In genomic region chr6:54647301-54647664, GRCh38 we compare ENCODE assay signal across 21 cellular contexts.
A peak's percentile ranks its signal among the peaks of the same experiment; 100 is the strongest.
DNase-seq lines count a peak whose midpoint lies in the region; ATAC-seq and TF ChIP-seq lines count a peak whose summit lies in the region.
"Had no signal": no experiment of that assay in that cellular context is flagged by ENCODE, and none has a peak within 500 bp of the region (broad histone marks: within the 10 kb centered on the region; RNA-seq: fewer than 3 reads in every experiment).

No MANE protein-coding gene starts in this region.

- H3K36me3 Mint-ChIP-seq in MCF 10A (ENCODE audit: insufficient read depth, unreplicated experiment), result no peaks in the 10 kb centered on the region
- H3K36me3 Mint-ChIP-seq in natural killer cell treated with Interleukin-12 subunit alpha and Interleukin-12 subunit beta and Interleukin-15 and Interleukin-18, amount 100 ng/mL, for 72 hours, result no peaks in the 10 kb centered on the region
- H3K36me3 Mint-ChIP-seq: CD8-positive, alpha-beta memory T cell had no signal

- H4K20me1 ChIP-seq in mammary epithelial cell (ENCODE audit: insufficient read depth, low read length) (no peaks in the 10 kb centered on the region), osteoblast (ENCODE audit: insufficient read depth, low read length) (no peaks in the 10 kb centered on the region)

- dilution Hi-C loops in mammary epithelial cell (cut with HindIII; ENCODE audit: low sequenced_read_pairs), result no loop called here

- 94% methylated on average over 5 of the region's 5 CpGs for WGBS in mammary epithelial cell (ENCODE audit: low coverage, missing lambda C conversion rate)

- no peaks in the 10 kb centered on the region for H3K36me3 ChIP-seq in mammary epithelial cell (ENCODE audit: insufficient read depth, low read length)
- no peaks in the 10 kb centered on the region for H3K36me3 ChIP-seq in osteoblast (ENCODE audit: insufficient read depth, low read length)

- peak overlapping the region; percentile 32 for H3K27ac Mint-ChIP-seq in MCF 10A (ENCODE audit: low read depth, unreplicated experiment)
- no peak overlapping the region for H3K27ac Mint-ChIP-seq in natural killer cell treated with Interleukin-12 subunit alpha and Interleukin-12 subunit beta and Interleukin-15 and Interleukin-18, amount 100 ng/mL, for 72 hours
- H3K27ac Mint-ChIP-seq: CD8-positive, alpha-beta memory T cell; GM23338 had no signal

- H3K9me3 ChIP-seq in mammary epithelial cell (replicated peaks; ENCODE audit: insufficient read depth, low read length), result no peaks in the 10 kb centered on the region
- H3K9me3 ChIP-seq in osteoblast (ENCODE audit: low read depth, low read length), result no peaks in the 10 kb centered on the region

- CTCF ChIA-PET in MCF 10A (lab: Yijun Ruan, JAX) (interaction anchor here (0.6 kb wide), 1 partner anchor 76 kb away, joined by 3 read pairs; no protein-coding TSS in a partner anchor), mammary epithelial cell (lab: Charles Lee; ENCODE audit: low non-redundant PET) (no interaction called here)

- no peak overlapping the region for H3K4me3 ChIP-seq in mammary epithelial cell (replicated peaks in 1 of 3; ENCODE audit: insufficient read depth in 1 of 3, low read depth in 2 of 3, low read length in 3 of 3)
- no peak overlapping the region for H3K4me3 ChIP-seq in osteoblast (ENCODE audit: insufficient read depth, low read length)
- H3K4me3 ChIP-seq: GM23338 had no signal

- H3K79me2 ChIP-seq in mammary epithelial cell (ENCODE audit: insufficient read depth, low read length), result no peaks in the 10 kb centered on the region
- H3K79me2 ChIP-seq in osteoblast (ENCODE audit: insufficient read depth, low read length), result no peaks in the 10 kb centered on the region

- H3K9ac ChIP-seq in mammary epithelial cell (ENCODE audit: insufficient read depth, low read length), result no peak overlapping the region
- H3K9ac ChIP-seq: KMS-11 had no signal

- no peak overlapping the region for H3K4me3 Mint-ChIP-seq in MCF 10A (ENCODE audit: unreplicated experiment)
- H3K4me3 Mint-ChIP-seq in natural killer cell treated with Interleukin-12 subunit alpha and Interleukin-12 subunit beta and Interleukin-15 and Interleukin-18, amount 100 ng/mL, for 72 hours, result no peak overlapping the region
- H3K4me3 Mint-ChIP-seq: CD8-positive, alpha-beta memory T cell; GM23338 had no signal

- no peak overlapping the region for H2AFZ ChIP-seq in mammary epithelial cell (ENCODE audit: low read depth, low read length)
- H2AFZ ChIP-seq in osteoblast (ENCODE audit: low read length), result peak overlapping the region; percentile 67

- H3K4me1 ChIP-seq in mammary epithelial cell (ENCODE audit: insufficient read depth, low read length) (no peaks in the 10 kb centered on the region), osteoblast (ENCODE audit: insufficient read depth, low read length) (peaks cover 11% of the 10 kb centered on the region)

- H3K27ac ChIP-seq in mammary epithelial cell (ENCODE audit: insufficient read depth, low read depth, low read length) (no peak overlapping the region), osteoblast (ENCODE audit: low read depth, low read length) (peak overlapping the region; percentile 59)
- H3K27ac ChIP-seq: C4-2B, HL-60, KMS-11 had no signal

- H3K27me3 Mint-ChIP-seq in MCF 10A (ENCODE audit: insufficient read depth, unreplicated experiment), result no peaks in the 10 kb centered on the region
- no peaks in the 10 kb centered on the region for H3K27me3 Mint-ChIP-seq in natural killer cell treated with Interleukin-12 subunit alpha and Interleukin-12 subunit beta and Interleukin-15 and Interleukin-18, amount 100 ng/mL, for 72 hours
- H3K27me3 Mint-ChIP-seq: CD8-positive, alpha-beta memory T cell had no signal

- no peak for ATAC-seq in natural killer cell treated with Interleukin-12 subunit alpha and Interleukin-12 subunit beta and Interleukin-15 and Interleukin-18, amount 100 ng/mL, for 72 hours
- ATAC-seq in GM19328 (IDR thresholded peaks at IDR 0.05; ENCODE audit: unreplicated experiment) (no peak), GM19397 (IDR thresholded peaks at IDR 0.05; ENCODE audit: unreplicated experiment) (no peak)
- ATAC-seq: GM23338 had no signal

- intact Hi-C loops in MCF 10A (cut with micrococcal nuclease), result no loop called here
- intact Hi-C loops in mammary epithelial cell (cut with micrococcal nuclease), result no loop called here

- H3K4me1 Mint-ChIP-seq in MCF 10A (ENCODE audit: insufficient read depth, unreplicated experiment), result peaks cover 9% of the 10 kb centered on the region
- no peaks in the 10 kb centered on the region for H3K4me1 Mint-ChIP-seq in natural killer cell treated with Interleukin-12 subunit alpha and Interleukin-12 subunit beta and Interleukin-15 and Interleukin-18, amount 100 ng/mL, for 72 hours (ENCODE audit: low read depth in 2 of 2)
- H3K4me1 Mint-ChIP-seq: CD8-positive, alpha-beta memory T cell; GM23338 had no signal

- DNase-seq in MCF 10A (ENCODE audit: unreplicated experiment) (no peak), mammary epithelial cell (no peak), dermis blood vessel endothelial cell (peak; percentile 48), osteoblast (ENCODE audit: insufficient read length, low spot score, missing footprints) (no peak), cerebellar cortex (ENCODE audit: low spot score) (no peak)
- DNase-seq in natural killer cell treated with Interleukin-12 subunit alpha and Interleukin-12 subunit beta and Interleukin-15 and Interleukin-18, amount 100 ng/mL, for 72 hours (ENCODE audit: low spot score), result no peak
- DNase-seq: CD8-positive, alpha-beta memory T cell; GF-D8; HCEC 1CT; NCI-H1105 treated with DMSO at 0.1 percent for 48 hours; NCI-H2029 treated with DMSO at 0.1 percent for 48 hours; NCI-H226; NCI-H524; RPMI8226; SHP77 had no signal

- no TSS peak for BruUV-seq in MCF 10A (replicated peaks; lab: Mats Ljungman, UMichigan)
- BruUV-seq in mammary epithelial cell (replicated peaks; lab: Mats Ljungman, UMichigan), result no TSS peak

- POLR2A ChIA-PET in MCF 10A (lab: Yijun Ruan, JAX), result interaction anchor here (0.9 kb wide), 1 partner anchor 86 kb away, joined by 3 read pairs; no protein-coding TSS in a partner anchor

- in situ Hi-C loops in mammary epithelial cell (cut with MboI; ENCODE audit: low sequenced_read_pairs in 2 of 2), result no loop called here

- H3K9me3 Mint-ChIP-seq in MCF 10A (ENCODE audit: unreplicated experiment), result no peaks in the 10 kb centered on the region
- H3K9me3 Mint-ChIP-seq in natural killer cell treated with Interleukin-12 subunit alpha and Interleukin-12 subunit beta and Interleukin-15 and Interleukin-18, amount 100 ng/mL, for 72 hours, result peaks cover 8% of the 10 kb centered on the region
- H3K9me3 Mint-ChIP-seq: GM23338 had no signal

- TF ChIP-seq CTCF in MCF 10A (IDR thresholded peaks at IDR 0.05; ENCODE audit: unreplicated experiment) (no peak), mammary epithelial cell (conservative IDR thresholded peaks at IDR 0.05 in 1 of 2, IDR thresholded peaks at IDR 0.05 in 1 of 2; ENCODE audit: extremely low read depth in 1 of 2, insufficient read depth in 1 of 2, low read depth in 1 of 2, low read length in 2 of 2) (no peak), osteoblast (IDR thresholded peaks at IDR 0.05; ENCODE audit: extremely low read depth, low read depth, low read length) (no peak)

- H3K4me2 ChIP-seq in mammary epithelial cell (ENCODE audit: insufficient read depth, low read depth, low read length), result no peak overlapping the region
- peak overlapping the region; percentile 44 for H3K4me2 ChIP-seq in osteoblast (ENCODE audit: insufficient read depth, low read length)
- H3K4me2 ChIP-seq: GM23338, KMS-11 had no signal

- H3K27me3 ChIP-seq in mammary epithelial cell (ENCODE audit: insufficient read depth, low read length) (no peaks in the 10 kb centered on the region), osteoblast (ENCODE audit: insufficient read depth, low read length) (no peaks in the 10 kb centered on the region)
